Comparison of ENCODE assay signal across 19 cellular contexts in the genomic region with DNA sequence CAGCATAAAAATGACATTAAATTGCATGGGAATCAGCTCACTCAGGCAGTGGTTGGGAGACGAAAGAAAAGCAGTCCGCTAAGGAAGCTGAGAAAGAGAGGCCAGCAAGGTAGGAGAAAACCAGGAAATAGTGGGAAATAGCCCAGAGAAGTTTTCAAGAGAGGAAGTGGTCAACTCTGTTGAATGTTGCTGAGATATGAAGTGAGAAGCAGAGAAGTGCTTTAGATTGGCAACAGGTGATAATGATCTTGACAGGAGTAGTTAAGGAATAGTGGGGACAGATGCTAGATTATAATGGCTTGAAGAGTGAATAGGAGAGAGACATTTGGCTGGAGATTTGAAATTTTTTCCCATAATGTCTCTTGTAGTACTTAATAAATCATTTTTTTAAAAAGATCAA. TPM values are rescaled to one million over a fixed set of nuclear protein-coding genes. Genes with fewer than 3 reads are reported as not detected.
DNase-seq lines count a peak whose midpoint lies in the region; ATAC-seq, FAIRE-seq and TF ChIP-seq lines count a peak whose summit lies in the region.
"Had no signal": no experiment of that assay in that cellular context is flagged by ENCODE, and none has a peak within 500 bp of the region (broad histone marks: within the 10 kb centered on the region; RNA-seq: fewer than 3 reads in every experiment).

No MANE protein-coding gene starts in this region.

- no peak overlapping the region for H3K4me3 Mint-ChIP-seq in activated naive CD4-positive, alpha-beta T cell treated with anti-CD3 and anti-CD28 coated beads, Interleukin-2, amount 50 U/mL, for 24 hours
- H3K4me3 Mint-ChIP-seq in activated naive CD4-positive, alpha-beta T cell treated with anti-CD3 and anti-CD28 coated beads for 36 hours = no peak overlapping the region
- no peak overlapping the region for H3K4me3 Mint-ChIP-seq in stimulated activated memory B cell treated with anti-CD40 and anti-IgM and Interleukin-4, amounts not matched to agents 10 μg/mL and 1 μg/mL and 100 μg/mL, for 72 hours

- no peak for DNase-seq in activated naive CD4-positive, alpha-beta T cell treated with anti-CD3 and anti-CD28 coated beads for 36 hours
- DNase-seq in OCI-M1 (lab: John Stamatoyannopoulos, UW) = peak; percentile 61
- peak in 1 of 4 experiments; percentile 11 for DNase-seq in K562 (ENCODE audit: extremely low read depth in 1 of 4, low spot score in 3 of 4)
- no peak for DNase-seq in NCI-H226
- no peak for DNase-seq in T1000 (lab: John Stamatoyannopoulos, UW)
- DNase-seq in occipital lobe (lab: John Stamatoyannopoulos, UW) = no peak
- DNase-seq: activated CD4-positive, CD25-positive, alpha-beta regulatory T cell treated with anti-CD3 and anti-CD28 coated beads, Interleukin-2, amount 50 U/mL, for 72 hours; dermis blood vessel endothelial cell; erythroblast; gastrocnemius medialis; KG1; NCI-H1436 treated with DMSO at 0.1 percent for 48 hours; small intestine; SW 1271 had no signal

- H3K4me2 ChIP-seq in K562 (ENCODE audit: insufficient read depth, low read length) = no peak overlapping the region

- no peaks in the 10 kb centered on the region; a peak in 2 of 5 replicates for H3K4me1 ChIP-seq in K562 (replicated peaks in 1 of 2; ENCODE audit: control insufficient read depth in 2 of 2, insufficient read depth in 2 of 2, low read length in 2 of 2)
- H3K4me1 ChIP-seq: gastrocnemius medialis, parathyroid adenoma had no signal

- peaks cover 6% of the 10 kb centered on the region for H3K9me3 Mint-ChIP-seq in activated naive CD4-positive, alpha-beta T cell treated with anti-CD3 and anti-CD28 coated beads, Interleukin-2, amount 50 U/mL, for 24 hours
- H3K9me3 Mint-ChIP-seq in activated naive CD4-positive, alpha-beta T cell treated with anti-CD3 and anti-CD28 coated beads for 36 hours = peaks cover 16% of the 10 kb centered on the region
- peaks cover 6% of the 10 kb centered on the region for H3K9me3 Mint-ChIP-seq in stimulated activated memory B cell treated with anti-CD40 and anti-IgM and Interleukin-4, amounts not matched to agents 10 μg/mL and 1 μg/mL and 100 μg/mL, for 72 hours

- TF ChIP-seq CTCF in K562 (IDR thresholded peaks at IDR 0.05 in 2 of 3, conservative IDR thresholded peaks at IDR 0.05 in 1 of 3; ENCODE audit: insufficient read depth in 2 of 3, low read depth in 1 of 3, low read length in 3 of 3) = no peak

- H3K27me3 ChIP-seq in K562 (ENCODE audit: control insufficient read depth in 2 of 2, insufficient read depth in 2 of 2, low read length in 2 of 2) = no peaks in the 10 kb centered on the region
- H3K27me3 ChIP-seq: gastrocnemius medialis had no signal

- TF ChIP-seq RAD21 in K562 (CRISPR knock-in tag; conservative IDR thresholded peaks at IDR 0.05 in 1 of 2, IDR thresholded peaks at IDR 0.05 in 1 of 2) = no peak

- peak overlapping the region; percentile 77 for H3K27ac Mint-ChIP-seq in activated naive CD4-positive, alpha-beta T cell treated with anti-CD3 and anti-CD28 coated beads, Interleukin-2, amount 50 U/mL, for 24 hours
- H3K27ac Mint-ChIP-seq in activated naive CD4-positive, alpha-beta T cell treated with anti-CD3 and anti-CD28 coated beads for 36 hours = no peak overlapping the region
- peak overlapping the region; percentile 1 for H3K27ac Mint-ChIP-seq in stimulated activated memory B cell treated with anti-CD40 and anti-IgM and Interleukin-4, amounts not matched to agents 10 μg/mL and 1 μg/mL and 100 μg/mL, for 72 hours

- WGBS in K562 (ENCODE audit: insufficient coverage, low coverage, missing lambda C conversion rate) = 56% methylated on average over 2 of the region's 2 CpGs

- in situ Hi-C loops in K562 (cut with MboI) = no loop called here

- no peaks in the 10 kb centered on the region for H3K9me1 ChIP-seq in K562 (ENCODE audit: control insufficient read depth, insufficient read depth, low read length)

- H3K27me3 Mint-ChIP-seq in activated naive CD4-positive, alpha-beta T cell treated with anti-CD3 and anti-CD28 coated beads, Interleukin-2, amount 50 U/mL, for 24 hours = no peaks in the 10 kb centered on the region
- H3K27me3 Mint-ChIP-seq in activated naive CD4-positive, alpha-beta T cell treated with anti-CD3 and anti-CD28 coated beads for 36 hours (ENCODE audit: low read depth) = no peaks in the 10 kb centered on the region
- H3K27me3 Mint-ChIP-seq in stimulated activated memory B cell treated with anti-CD40 and anti-IgM and Interleukin-4, amounts not matched to agents 10 μg/mL and 1 μg/mL and 100 μg/mL, for 72 hours = no peaks in the 10 kb centered on the region

- no peaks in the 10 kb centered on the region for H3K9me3 ChIP-seq in K562 (replicated peaks; ENCODE audit: control insufficient read depth, insufficient read depth, low read depth, low read length)
- H3K9me3 ChIP-seq: gastrocnemius medialis had no signal

- TF ChIP-seq EP300 in K562 (IDR thresholded peaks at IDR 0.05; ENCODE audit: low read length) = no peak

- CTCF ChIA-PET in activated naive CD4-positive, alpha-beta T cell treated with anti-CD3 and anti-CD28 coated beads for 36 hours (lab: Charles Lee) = no interaction called here
- CTCF ChIA-PET in K562 (lab: Yijun Ruan, JAX; ENCODE audit: low intra/inter-chr PET ratio) = no interaction called here

- FAIRE-seq in K562 (lab: Jason Lieb, UNC) = no peak
- FAIRE-seq: D721Med, small intestine had no signal

- ATAC-seq in K562 = no peak
- ATAC-seq in stimulated activated memory B cell treated with anti-CD40 and anti-IgM and Interleukin-4, amounts not matched to agents 10 μg/mL and 1 μg/mL and 100 μg/mL, for 72 hours = no peak
- ATAC-seq: gastrocnemius medialis had no signal

- TF ChIP-seq POLR2A in K562 (conservative IDR thresholded peaks at IDR 0.05) = no peak

- H3K27ac ChIP-seq in K562 (ENCODE audit: extremely low read depth, low read depth, low read length) = no peak overlapping the region
- H3K27ac ChIP-seq: gastrocnemius medialis, parathyroid adenoma, RWPE1 had no signal

- H4K20me1 ChIP-seq in K562 (replicated peaks; ENCODE audit: control insufficient read depth, insufficient read depth, low read length) = no peaks in the 10 kb centered on the region

- no peak overlapping the region for H3K4me3 ChIP-seq in K562
- H3K4me3 ChIP-seq: gastrocnemius medialis had no signal

- no peak overlapping the region for H3K9ac ChIP-seq in K562 (ENCODE audit: insufficient read depth in 1 of 2, low read depth in 2 of 2, low read length in 2 of 2)
- H3K9ac ChIP-seq: parathyroid adenoma had no signal

- H3K79me2 ChIP-seq in K562 (ENCODE audit: control insufficient read depth, insufficient read depth, low read length) = no peaks in the 10 kb centered on the region
- H3K79me2 ChIP-seq: parathyroid adenoma had no signal

- no TSS peak for BruUV-seq in K562 (replicated peaks; lab: Mats Ljungman, UMichigan)

- peaks cover 3% of the 10 kb centered on the region; the same call in 1 of the 3 replicates for H3K36me3 ChIP-seq in K562 (ENCODE audit: control insufficient read depth, insufficient read depth, low read length)
- H3K36me3 ChIP-seq: gastrocnemius medialis had no signal

- no peak overlapping the region for H2AFZ ChIP-seq in K562 (ENCODE audit: low read depth, low read length)
- H2AFZ ChIP-seq: parathyroid adenoma had no signal

- POLR2A ChIA-PET in K562 (lab: Yijun Ruan, JAX) = interaction anchor here (0.7 kb wide), 1 partner anchor 12 kb away, joined by 3 read pairs; no protein-coding TSS in a partner anchor

- peaks cover 28% of the 10 kb centered on the region for H3K4me1 Mint-ChIP-seq in activated naive CD4-positive, alpha-beta T cell treated with anti-CD3 and anti-CD28 coated beads, Interleukin-2, amount 50 U/mL, for 24 hours
- H3K4me1 Mint-ChIP-seq in activated naive CD4-positive, alpha-beta T cell treated with anti-CD3 and anti-CD28 coated beads for 36 hours (ENCODE audit: low read depth) = peaks cover 6% of the 10 kb centered on the region
- peaks cover 26% of the 10 kb centered on the region for H3K4me1 Mint-ChIP-seq in stimulated activated memory B cell treated with anti-CD40 and anti-IgM and Interleukin-4, amounts not matched to agents 10 μg/mL and 1 μg/mL and 100 μg/mL, for 72 hours

- intact Hi-C loops in activated naive CD4-positive, alpha-beta T cell treated with anti-CD3 and anti-CD28 coated beads for 36 hours (cut with micrococcal nuclease) = no loop called here
- intact Hi-C loops in K562 (cut with micrococcal nuclease) = no loop called here

- peaks cover 29% of the 10 kb centered on the region for H3K36me3 Mint-ChIP-seq in activated naive CD4-positive, alpha-beta T cell treated with anti-CD3 and anti-CD28 coated beads, Interleukin-2, amount 50 U/mL, for 24 hours
- H3K36me3 Mint-ChIP-seq in activated naive CD4-positive, alpha-beta T cell treated with anti-CD3 and anti-CD28 coated beads for 36 hours (ENCODE audit: low read depth) = peaks cover 38% of the 10 kb centered on the region
- H3K36me3 Mint-ChIP-seq in stimulated activated memory B cell treated with anti-CD40 and anti-IgM and Interleukin-4, amounts not matched to agents 10 μg/mL and 1 μg/mL and 100 μg/mL, for 72 hours = peaks cover 39% of the 10 kb centered on the region

RNA-seq across cellular contexts. Expression of a gene that starts 30.8 kb away (rescaled TPM):
- 10 to 100 TPM; 59.4 to 63.6 TPM for total RNA-seq in activated naive CD4-positive, alpha-beta T cell treated with anti-CD3 and anti-CD28 coated beads for 36 hours
- 21.2 and 121 TPM in 2 replicates for total RNA-seq in K562 (2011; cell fraction: chromatin; rRNA removed; ENCODE audit: low replicate concordance)
- 6.3 and 12.8 TPM in 2 replicates for total RNA-seq in K562 (2011; cell fraction: nucleolus; rRNA removed)
- total RNA-seq in K562 (2011; cell fraction: nucleoplasm; rRNA removed) = 24.6 and 27.5 TPM in 2 replicates
- total RNA-seq in K562 (2014; rRNA removed) = 16.9 and 18.3 TPM in 2 replicates
- total RNA-seq in K562 (2014; rRNA removed; fragmentation: Illumina TruSeq; extraction: Trizol) = 28.9 and 34.2 TPM in 2 replicates
- 25.8 and 27.3 TPM in 2 replicates for total RNA-seq in K562 (2015; rRNA removed; fragmentation: Illumina TruSeq; extraction: Trizol)
- total RNA-seq in K562 (2021) = 19.0 and 20.5 TPM in 2 replicates
- polyA plus RNA-seq in K562 (2011; rRNA removed) = 25.4 and 28.0 TPM in 2 replicates
- 9.7 and 12.7 TPM in 2 replicates for polyA plus RNA-seq in K562 (2011; cell fraction: cytosol; rRNA removed)
- polyA plus RNA-seq in K562 (2011; cell fraction: nucleus; rRNA removed) = 28.5 and 31.2 TPM in 2 replicates
- polyA plus RNA-seq in K562 (2012) = 15.4 and 26.7 TPM in 2 replicates
- polyA plus RNA-seq in K562 (2014; fragmentation: Illumina TruSeq; extraction: Trizol) = 22.2 and 24.0 TPM in 2 replicates
- polyA plus RNA-seq in K562 (2014; fragmentation: Nextera tagmentation; extraction: Ambion mirVana) = 10 to 100 TPM in 1 of 2 experiments, 1 to 10 TPM in 1; 9.2 to 10.5 TPM
- 16.1 and 19.1 TPM in 2 replicates for polyA plus RNA-seq in K562 (2014; rRNA removed)
- polyA minus RNA-seq in K562 (2011; rRNA and poly(A)+ RNA removed) = 39.5 and 47.9 TPM in 2 replicates
- 15.1 and 15.9 TPM in 2 replicates for polyA minus RNA-seq in K562 (2011; cell fraction: cytosol; rRNA and poly(A)+ RNA removed)
- 24.4 and 48.9 TPM in 2 replicates for polyA minus RNA-seq in K562 (2011; cell fraction: nucleus; rRNA and poly(A)+ RNA removed)
- 14.2 TPM for total RNA-seq in occipital lobe

RNA-seq across cellular contexts. Expression of a gene that starts 55.5 kb away (rescaled TPM):
- 1 to 10 TPM in 1 of 2 experiments, under 1 TPM in 1; 0.99 to 1.6 TPM for total RNA-seq in activated naive CD4-positive, alpha-beta T cell treated with anti-CD3 and anti-CD28 coated beads for 36 hours
- 0.19 and 0.65 TPM in 2 replicates for total RNA-seq in K562 (2011; cell fraction: chromatin; rRNA removed; ENCODE audit: low replicate concordance)
- 0.13 TPM in 1 of 2 replicates, not detected in the other for total RNA-seq in K562 (2011; cell fraction: nucleolus; rRNA removed)
- 0.08 and 0.22 TPM in 2 replicates for total RNA-seq in K562 (2011; cell fraction: nucleoplasm; rRNA removed)
- total RNA-seq in K562 (2014; rRNA removed) (0.41 and 0.86 TPM in 2 replicates), K562 (2014; rRNA removed; fragmentation: Illumina TruSeq; extraction: Trizol) (0.51 and 0.65 TPM in 2 replicates), K562 (2015; rRNA removed; fragmentation: Illumina TruSeq; extraction: Trizol) (0.79 and 0.91 TPM in 2 replicates), K562 (2021) (0.42 and 0.56 TPM in 2 replicates), occipital lobe (8.0 TPM)
- polyA plus RNA-seq in K562 (2011; rRNA removed) (0.50 and 0.62 TPM in 2 replicates), K562 (2014; fragmentation: Illumina TruSeq; extraction: Trizol) (0.32 and 0.34 TPM in 2 replicates), K562 (2014; fragmentation: Nextera tagmentation; extraction: Ambion mirVana) (under 1 TPM; 0.08 to 0.15 TPM), K562 (2014; rRNA removed) (0.27 and 0.81 TPM in 2 replicates)
- 0.06 and 0.16 TPM in 2 replicates for polyA plus RNA-seq in K562 (2011; cell fraction: cytosol; rRNA removed)
- 0.27 and 0.31 TPM in 2 replicates for polyA plus RNA-seq in K562 (2011; cell fraction: nucleus; rRNA removed)
- polyA plus RNA-seq in K562 (2012) = 0.39 and 1.6 TPM in 2 replicates
- 0.56 and 1.4 TPM in 2 replicates for polyA minus RNA-seq in K562 (2011; rRNA and poly(A)+ RNA removed)
- polyA minus RNA-seq in K562 (2011; cell fraction: cytosol; rRNA and poly(A)+ RNA removed) = 2.5 TPM in 1 of 2 replicates, not detected in the other
- polyA minus RNA-seq in K562 (2011; cell fraction: nucleus; rRNA and poly(A)+ RNA removed) = 0.40 and 1.1 TPM in 2 replicates
